ENCODE assay signal across 26 cellular contexts in genomic region chr4:122639181-122639580, GRCh38. TPM values are rescaled to one million over a fixed set of nuclear protein-coding genes. Genes with fewer than 3 reads are reported as not detected.
A peak's percentile ranks its signal among the peaks of the same experiment; 100 is the strongest.
DNase-seq lines count a peak whose midpoint lies in the region; FAIRE-seq and TF ChIP-seq lines count a peak whose summit lies in the region.
"Had no signal": no experiment of that assay in that cellular context is flagged by ENCODE, and none has a peak within 500 bp of the region (broad histone marks: within the 10 kb centered on the region; RNA-seq: fewer than 3 reads in every experiment).

No MANE protein-coding gene starts in this region.

- H3K27me3 ChIP-seq in OCI-LY3 (ENCODE audit: low read depth, low read length) (no peaks in the 10 kb centered on the region), smooth muscle cell (ENCODE audit: low read depth) (no peaks in the 10 kb centered on the region)
- H3K27me3 ChIP-seq: cardiac muscle cell, hepatocyte, neutrophil had no signal

- no peak for TF ChIP-seq POLR2A in GM12891 (IDR thresholded peaks at IDR 0.05; ENCODE audit: low read depth, low read length)

- TF ChIP-seq CTCF in OCI-LY3 (IDR thresholded peaks at IDR 0.05; ENCODE audit: low read depth, low read length), result no peak
- no peak for TF ChIP-seq CTCF in smooth muscle cell (IDR thresholded peaks at IDR 0.05; ENCODE audit: borderline replicate concordance, insufficient read depth, poor library complexity, severe bottlenecking)

- no peak overlapping the region for H2AFZ ChIP-seq in OCI-LY3 (ENCODE audit: low read depth, low read length)
- H2AFZ ChIP-seq in smooth muscle cell (ENCODE audit: low read depth), result no peak overlapping the region
- H2AFZ ChIP-seq: hepatocyte had no signal

- peaks cover 61% of the 10 kb centered on the region for H3K4me1 ChIP-seq in OCI-LY3 (ENCODE audit: low read length)
- no peaks in the 10 kb centered on the region for H3K4me1 ChIP-seq in smooth muscle cell (ENCODE audit: low read depth)
- H3K4me1 ChIP-seq: lower lobe of right lung had no signal

- WGBS in smooth muscle cell (ENCODE audit: low lambda C conversion rate), result 87% methylated on average over 3 of the region's 3 CpGs

- H3K4me2 ChIP-seq in OCI-LY3 (ENCODE audit: low read length) (peak overlapping the region; percentile 26), smooth muscle cell (no peak overlapping the region)
- H3K4me2 ChIP-seq: hepatocyte had no signal

- no peaks in the 10 kb centered on the region for H3F3A ChIP-seq in smooth muscle cell (ENCODE audit: low read depth)

- H3K36me3 ChIP-seq in OCI-LY3 (replicated peaks; ENCODE audit: low read depth, low read length) (no peaks in the 10 kb centered on the region), smooth muscle cell (ENCODE audit: low read depth) (no peaks in the 10 kb centered on the region)
- H3K36me3 ChIP-seq: cardiac muscle cell, lower lobe of right lung, neutrophil had no signal

- H3K9ac ChIP-seq in OCI-LY3 (ENCODE audit: low read length), result no peak overlapping the region
- H3K9ac ChIP-seq in smooth muscle cell (ENCODE audit: low read depth), result no peak overlapping the region

- H3K79me2 ChIP-seq in OCI-LY3 (ENCODE audit: low read length) (no peaks in the 10 kb centered on the region), smooth muscle cell (ENCODE audit: low read depth) (no peaks in the 10 kb centered on the region)
- H3K79me2 ChIP-seq: hepatocyte had no signal

- H3K4me3 ChIP-seq in OCI-LY3 (ENCODE audit: low read length) (no peak overlapping the region), smooth muscle cell (no peak overlapping the region)
- H3K4me3 ChIP-seq: cardiac muscle cell, GM12878, hepatocyte, lower lobe of right lung had no signal

- FAIRE-seq in GM12891 (lab: Jason Lieb, UNC), result peak; percentile 57
- FAIRE-seq: A204.1, endothelial cell of umbilical vein, GM12878 had no signal

- H4K20me1 ChIP-seq in OCI-LY3 (ENCODE audit: insufficient read depth, low read length) (no peaks in the 10 kb centered on the region), smooth muscle cell (ENCODE audit: low read depth) (no peaks in the 10 kb centered on the region)

- H3K27ac ChIP-seq in OCI-LY3 (ENCODE audit: low read length) (no peak overlapping the region), smooth muscle cell (ENCODE audit: low read depth) (no peak overlapping the region)
- H3K27ac ChIP-seq: cardiac muscle cell, hepatocyte, lower lobe of right lung, neutrophil had no signal

- H3K9me3 ChIP-seq in OCI-LY3 (ENCODE audit: insufficient read depth, low read length) (no peaks in the 10 kb centered on the region), smooth muscle cell (replicated peaks; ENCODE audit: low read depth) (no peaks in the 10 kb centered on the region)
- H3K9me3 ChIP-seq: lower lobe of right lung, neutrophil had no signal

- peak; percentile 1 for DNase-seq in NOMO-1 treated with DMSO at 0.1 percent for 48 hours (lab: John Stamatoyannopoulos, UW; ENCODE audit: unreplicated experiment)
- DNase-seq in NOMO-1 treated with dmso at 0.1 percent for 144 hours (lab: John Stamatoyannopoulos, UW; ENCODE audit: unreplicated experiment), result no peak
- DNase-seq in GM12891 (ENCODE audit: insufficient read length, low spot score), result no peak
- DNase-seq in kidney tubule cell (ENCODE audit: low spot score), result peak; percentile 36
- no peak for DNase-seq in GM03348 (ENCODE audit: low spot score)
- no peak for DNase-seq in iPS-NIHi7 (ENCODE audit: extremely low spot score)
- no peak for DNase-seq in smooth muscle cell (lab: John Stamatoyannopoulos, UW; ENCODE audit: unreplicated experiment)
- DNase-seq: activated CD8-positive, alpha-beta memory T cell treated with anti-CD3 and anti-CD28 coated beads, Interleukin-2, amount 10 ng/mL, durations not matched to agents 7 days and 5 days; amniotic stem cell; foreskin fibroblast; GF-D8; KG1; lower lobe of right lung; NCI-H1092 treated with DMSO at 0.1 percent for 48 hours; NCI-H2081 treated with DMSO at 0.1 percent for 48 hours; stimulated activated CD8-positive, alpha-beta memory T cell treated with anti-CD3 and anti-CD28 coated beads, Interleukin-4, amount 100 ng/mL, for 48 hours had no signal

TF ChIP-seq in GM12891, 5 proteins besides CTCF, POLR2A, EP300 and RAD21:
- TF ChIP-seq POLR2AphosphoS5 (IDR thresholded peaks at IDR 0.05; ENCODE audit: low read depth, low read length) (no peak), POU2F2 (IDR thresholded peaks at IDR 0.05; ENCODE audit: low read depth, low read length) (no peak), TAF1 (IDR thresholded peaks at IDR 0.05; ENCODE audit: low read depth, low read length) (no peak), SPI1 (IDR thresholded peaks at IDR 0.05; ENCODE audit: low read depth, low read length) (no peak), PAX5 (IDR thresholded peaks at IDR 0.05; ENCODE audit: insufficient read depth, low read length, severe bottlenecking) (no peak)

RNA-seq across cellular contexts. Expression of gene IL21, which starts 18.3 kb away (rescaled TPM):
- polyA plus RNA-seq in GM12891 (2012; ENCODE audit: low read depth, missing spikeins), result not detected
- not detected in 2 replicates for total RNA-seq in smooth muscle cell
- not detected in 2 replicates for polyA plus RNA-seq in smooth muscle cell
- total RNA-seq: cardiac muscle cell, endothelial cell of umbilical vein, GM12878, hepatocyte, lower lobe of right lung, NCI-H460, renal cortical epithelial cell had no signal
- polyA plus RNA-seq: BJ, cardiac muscle cell, endothelial cell of umbilical vein, GM12878, hepatocyte had no signal

Comparison
In these comparisons a context has a peak if more than half of its experiments do, and no peak if none do; other contexts are left out.
1. DNase-seq: peak in NOMO-1 treated with DMSO at 0.1 percent for 48 hours (single experiment) and kidney tubule cell (single experiment); none in NOMO-1 treated with dmso at 0.1 percent for 144 hours (single experiment), GM12891 (single experiment), GM03348 (single experiment), iPS-NIHi7 (single experiment) and smooth muscle cell (single experiment).